8 cellular contexts compared by ENCODE assay signal in the genomic region with DNA sequence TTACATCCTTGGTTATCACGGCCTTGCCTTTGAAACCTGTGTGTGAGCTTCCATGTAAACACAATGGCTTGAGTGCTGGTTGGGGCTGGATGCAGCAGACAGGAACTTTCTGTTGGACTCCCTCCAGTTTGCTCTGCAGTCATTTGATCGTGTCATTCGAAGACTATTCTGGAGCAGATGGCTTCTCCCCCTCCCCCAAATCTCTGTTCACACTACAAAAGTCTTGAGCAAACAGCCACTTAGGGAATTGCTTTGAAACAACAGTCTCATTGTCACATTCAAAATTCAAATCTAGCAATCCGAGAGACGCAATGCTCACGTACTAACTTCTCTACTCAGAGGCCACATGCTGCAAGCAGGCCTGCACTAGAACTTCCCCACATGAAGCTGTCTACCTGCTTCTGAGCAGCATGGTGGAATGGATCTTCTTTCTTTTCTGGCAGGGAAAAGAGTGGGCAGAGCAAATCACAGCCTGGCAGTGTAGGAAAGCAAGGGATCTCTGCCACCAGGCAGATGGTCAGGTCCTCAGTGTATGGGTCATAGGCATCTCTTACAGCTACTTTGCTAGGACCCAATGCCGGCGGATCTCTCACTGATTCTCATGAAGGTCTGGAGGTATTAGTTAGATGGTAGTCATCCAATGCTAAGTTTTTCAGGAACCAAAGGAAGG.
DNase-seq lines count a peak whose midpoint lies in the region; ATAC-seq, FAIRE-seq and TF ChIP-seq lines count a peak whose summit lies in the region.

No MANE protein-coding gene starts in this region.

- no peak for TF ChIP-seq POLR2A in A549 (IDR thresholded peaks at IDR 0.05; ENCODE audit: low read length)

- FAIRE-seq in A549 (lab: Jason Lieb, UNC), result peak; percentile 7

- no peak for ATAC-seq in A549
- ATAC-seq in GM21526 (IDR thresholded peaks at IDR 0.05; ENCODE audit: low FRiP score, unreplicated experiment), result no peak

- TF ChIP-seq CTCF in A549 (IDR thresholded peaks at IDR 0.05), result no peak

- CTCF ChIA-PET in A549 (lab: Yijun Ruan, JAX), result interaction anchor here (1.1 to 1.7 kb wide), 8 partner anchors 12 to 139 kb away, joined by 3 to 4 read pairs (median 3); no protein-coding TSS in a partner anchor

- no peak for TF ChIP-seq RAD21 in A549 (conservative IDR thresholded peaks at IDR 0.05 in 1 of 2, IDR thresholded peaks at IDR 0.05 in 1 of 2)

- no peak overlapping the region for H3K4me2 ChIP-seq in A549

- no peaks in the 10 kb centered on the region for H3K9me3 ChIP-seq in A549

- 79% methylated on average over 8 of the region's 8 CpGs for WGBS in A549 (ENCODE audit: missing lambda C conversion rate)

- no peak for DNase-seq in A549 (ENCODE audit: low read depth in 1 of 2, low spot score in 1 of 2)
- DNase-seq in NCI-H1694 treated with DMSO at 0.1 percent for 48 hours (lab: John Stamatoyannopoulos, UW), result peak; percentile 85
- DNase-seq in iris pigment epithelial cell (ENCODE audit: low read depth), result peak; percentile 60
- no peak for DNase-seq in GM19240 (ENCODE audit: insufficient read length, low spot score)
- DNase-seq in HT-29 (ENCODE audit: low spot score), result no peak
- DNase-seq in activated T-cell treated with anti-CD3 and anti-CD28 coated beads, Interleukin-2, amount 50 U/mL, for 48 hours, result no peak

- H3K4me1 ChIP-seq in A549, result peaks cover 90% of the 10 kb centered on the region

- no peak for TF ChIP-seq EP300 in A549 (IDR thresholded peaks at IDR 0.05)

- no peak overlapping the region for H3K4me3 ChIP-seq in A549

- POLR2A ChIA-PET in A549 (lab: Yijun Ruan, JAX), result no interaction called here

- H3K27ac ChIP-seq in A549 (peak overlapping the region; percentile 94 to 98), angular gyrus (ENCODE audit: low read depth, low read length) (peak overlapping the region; percentile 81)

TF ChIP-seq in A549, 52 proteins besides CTCF, POLR2A, EP300 and RAD21:
- no peak for TF ChIP-seq RARB (CRISPR knock-in tag; IDR thresholded peaks at IDR 0.05)
- TF ChIP-seq TP53 (CRISPR knock-in tag; IDR thresholded peaks at IDR 0.05), result no peak
- TF ChIP-seq JUN (IDR thresholded peaks at IDR 0.05), result no peak
- no peak; the same call in 1 of the 2 replicates for TF ChIP-seq EHF (CRISPR knock-in tag; IDR thresholded peaks at IDR 0.05)
- TF ChIP-seq ZFP36 (IDR thresholded peaks at IDR 0.05; ENCODE audit: borderline replicate concordance, partially characterized antibody), result no peak
- TF ChIP-seq ZC3H11A (IDR thresholded peaks at IDR 0.05), result no peak
- TF ChIP-seq, protein P1, sequence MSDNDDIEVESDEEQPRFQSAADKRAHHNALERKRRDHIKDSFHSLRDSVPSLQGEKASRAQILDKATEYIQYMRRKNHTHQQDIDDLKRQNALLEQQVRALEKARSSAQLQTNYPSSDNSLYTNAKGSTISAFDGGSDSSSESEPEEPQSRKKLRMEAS (IDR thresholded peaks at IDR 0.05), result peak; percentile 67
- peak; percentile 47; the same call in 1 of the 2 replicates for TF ChIP-seq E2F6 (IDR thresholded peaks at IDR 0.05; ENCODE audit: borderline replicate concordance, low read depth)
- TF ChIP-seq, protein P2, sequence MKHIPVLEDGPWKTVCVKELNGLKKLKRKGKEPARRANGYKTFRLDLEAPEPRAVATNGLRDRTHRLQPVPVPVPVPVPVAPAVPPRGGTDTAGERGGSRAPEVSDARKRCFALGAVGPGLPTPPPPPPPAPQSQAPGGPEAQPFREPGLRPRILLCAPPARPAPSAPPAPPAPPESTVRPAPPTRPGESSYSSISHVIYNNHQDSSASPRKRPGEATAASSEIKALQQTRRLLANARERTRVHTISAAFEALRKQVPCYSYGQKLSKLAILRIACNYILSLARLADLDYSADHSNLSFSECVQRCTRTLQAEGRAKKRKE (CRISPR knock-in tag; IDR thresholded peaks at IDR 0.05; ENCODE audit: low read depth), result no peak
- TF ChIP-seq, protein P3, sequence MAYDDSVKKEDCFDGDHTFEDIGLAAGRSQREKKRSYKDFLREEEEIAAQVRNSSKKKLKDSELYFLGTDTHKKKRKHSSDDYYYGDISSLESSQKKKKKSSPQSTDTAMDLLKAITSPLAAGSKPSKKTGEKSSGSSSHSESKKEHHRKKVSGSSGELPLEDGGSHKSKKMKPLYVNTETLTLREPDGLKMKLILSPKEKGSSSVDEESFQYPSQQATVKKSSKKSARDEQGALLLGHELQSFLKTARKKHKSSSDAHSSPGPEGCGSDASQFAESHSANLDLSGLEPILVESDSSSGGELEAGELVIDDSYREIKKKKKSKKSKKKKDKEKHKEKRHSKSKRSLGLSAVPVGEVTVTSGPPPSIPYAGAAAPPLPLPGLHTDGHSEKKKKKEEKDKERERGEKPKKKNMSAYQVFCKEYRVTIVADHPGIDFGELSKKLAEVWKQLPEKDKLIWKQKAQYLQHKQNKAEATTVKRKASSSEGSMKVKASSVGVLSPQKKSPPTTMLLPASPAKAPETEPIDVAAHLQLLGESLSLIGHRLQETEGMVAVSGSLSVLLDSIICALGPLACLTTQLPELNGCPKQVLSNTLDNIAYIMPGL (CRISPR knock-in tag; IDR thresholded peaks at IDR 0.05; ENCODE audit: borderline replicate concordance), result no peak
- no peak for TF ChIP-seq JUNB (IDR thresholded peaks at IDR 0.05)
- TF ChIP-seq FOSB (CRISPR knock-in tag; IDR thresholded peaks at IDR 0.05), result no peak
- no peak for TF ChIP-seq TFCP2L1 (CRISPR knock-in tag; IDR thresholded peaks at IDR 0.05)
- TF ChIP-seq EHMT2 (IDR thresholded peaks at IDR 0.05; ENCODE audit: low read depth), result no peak
- no peak for TF ChIP-seq CBX8 (IDR thresholded peaks at IDR 0.05)
- TF ChIP-seq HOXA7 (CRISPR knock-in tag; IDR thresholded peaks at IDR 0.05), result no peak
- no peak for TF ChIP-seq MAFK (IDR thresholded peaks at IDR 0.05; ENCODE audit: partially characterized antibody)
- TF ChIP-seq HEYL (CRISPR knock-in tag; IDR thresholded peaks at IDR 0.05), result no peak

Comparison
In these comparisons a context has a peak if more than half of its experiments do, and no peak if none do; other contexts are left out.
1. DNase-seq: peak in NCI-H1694 treated with DMSO at 0.1 percent for 48 hours (single experiment) and iris pigment epithelial cell (single experiment); none in A549 (0 of 2), GM19240 (single experiment), HT-29 (single experiment) and activated T-cell treated with anti-CD3 and anti-CD28 coated beads, Interleukin-2, amount 50 U/mL, for 48 hours (0 of 2).